In genomic region chr7:66950763-66951162, GRCh38 we compare ENCODE assay signal across 20 cellular contexts. TPM values are rescaled to one million over a fixed set of nuclear protein-coding genes. Genes with fewer than 3 reads are reported as not detected.
DNase-seq lines count a peak whose midpoint lies in the region; ATAC-seq and TF ChIP-seq lines count a peak whose summit lies in the region.
"Had no signal": no experiment of that assay in that cellular context is flagged by ENCODE, and none has a peak within 500 bp of the region (broad histone marks: within the 10 kb centered on the region; RNA-seq: fewer than 3 reads in every experiment).

No MANE protein-coding gene starts in this region.

- H3K27ac Mint-ChIP-seq in H9 = peak overlapping the region in 1 of 3 experiments; percentile 55; a peak in 1 of 7 replicates
- H3K27ac Mint-ChIP-seq in activated CD8-positive, alpha-beta T cell treated with anti-CD3 and anti-CD28 coated beads, Interleukin-2, amount 10 ng/mL, durations not matched to agents 7 days and 5 days = no peak overlapping the region
- H3K27ac Mint-ChIP-seq: activated CD4-positive, alpha-beta T cell treated with anti-CD3 and anti-CD28 coated beads for 36 hours; activated naive CD4-positive, alpha-beta T cell treated with anti-CD3 and anti-CD28 coated beads, Interleukin-2, amount 10 ng/mL, durations not matched to agents 7 days and 5 days had no signal

- DNase-seq in H9 = no peak
- peak in 52 of 58 donors; percentile 7 to 79 (median 52) for DNase-seq in anterior cingulate cortex (lab: John Stamatoyannopoulos, UW)
- peak; percentile 74 for DNase-seq in globus pallidus (ENCODE audit: low spot score)
- peak; percentile 46 for DNase-seq in pulmonary artery endothelial cell (ENCODE audit: low read depth, low spot score)
- DNase-seq in activated CD8-positive, alpha-beta T cell treated with anti-CD3 and anti-CD28 coated beads, Interleukin-2, amount 10 ng/mL, durations not matched to agents 7 days and 5 days = no peak
- no peak for DNase-seq in DMS114 treated with DMSO at 0.1 percent for 48 hours (lab: John Stamatoyannopoulos, UW; ENCODE audit: unreplicated experiment)
- DNase-seq: activated CD4-positive, alpha-beta T cell treated with anti-CD3 and anti-CD28 coated beads for 36 hours; activated naive CD4-positive, alpha-beta T cell treated with anti-CD3 and anti-CD28 coated beads, Interleukin-2, amount 10 ng/mL, durations not matched to agents 7 days and 5 days; Calu3; heart right ventricle; KG1; kidney glomerular epithelial cell; NCI-H1417 treated with DMSO at 0.1 percent for 48 hours; NCI-H345; pancreas; stimulated activated CD4-positive, alpha-beta T cell treated with anti-CD3 and anti-CD28 coated beads, Interleukin-12 subunit alpha, Interleukin-12 subunit beta, amount 100 ng/mL, for 4 hours; T-helper 9 cell had no signal

- ATAC-seq in activated CD8-positive, alpha-beta T cell treated with anti-CD3 and anti-CD28 coated beads, Interleukin-2, amount 10 ng/mL, durations not matched to agents 7 days and 5 days = no peak
- ATAC-seq in GM21576 (IDR thresholded peaks at IDR 0.05; ENCODE audit: unreplicated experiment) = no peak
- no peak for ATAC-seq in GM21526 (IDR thresholded peaks at IDR 0.05; ENCODE audit: low FRiP score, unreplicated experiment)
- ATAC-seq: activated CD4-positive, alpha-beta T cell treated with anti-CD3 and anti-CD28 coated beads for 36 hours; heart right ventricle; pancreas had no signal

- POLR2A ChIA-PET in activated CD8-positive, alpha-beta T cell treated with anti-CD3 and anti-CD28 coated beads, Interleukin-2, amount 10 ng/mL, durations not matched to agents 7 days and 5 days (lab: Charles Lee) = no interaction called here

- H3K36me3 Mint-ChIP-seq in H9 (ENCODE audit: insufficient read depth in 1 of 3, low read depth in 3 of 3) = peaks cover 16 to 67% (median 53%) of the 10 kb centered on the region in 3 experiments; a peak in 6 of 7 replicates
- peaks cover 44% of the 10 kb centered on the region for H3K36me3 Mint-ChIP-seq in activated CD8-positive, alpha-beta T cell treated with anti-CD3 and anti-CD28 coated beads, Interleukin-2, amount 10 ng/mL, durations not matched to agents 7 days and 5 days (ENCODE audit: low read depth)

- H3T11ph ChIP-seq in H9 (ENCODE audit: low read length) = no peak overlapping the region

- H4K5ac ChIP-seq in H9 (ENCODE audit: insufficient read length, low read depth, low read length) = no peak overlapping the region

- H3K18ac ChIP-seq in H9 (ENCODE audit: insufficient read length, low read depth, low read length) = no peak overlapping the region

- H3K4me1 Mint-ChIP-seq in H9 = 0 out of 4 replicates have a peak, but pooled peaks cover 0 to 2% of the 10 kb centered on the region in 2 experiments
- H3K4me1 Mint-ChIP-seq in activated CD8-positive, alpha-beta T cell treated with anti-CD3 and anti-CD28 coated beads, Interleukin-2, amount 10 ng/mL, durations not matched to agents 7 days and 5 days (ENCODE audit: low read depth) = no peaks in the 10 kb centered on the region
- H3K4me1 Mint-ChIP-seq: activated naive CD4-positive, alpha-beta T cell treated with anti-CD3 and anti-CD28 coated beads, Interleukin-2, amount 10 ng/mL, durations not matched to agents 7 days and 5 days; central memory CD8-positive, alpha-beta T cell had no signal

- no peak overlapping the region for H4K91ac ChIP-seq in H9 (ENCODE audit: insufficient read length, low read depth, low read length)

- WGBS in H9 (ENCODE audit: extremely low coverage, insufficient read length, low lambda C conversion rate) = no CpG with 5 or more reads among the region's 8 CpGs

- no peaks in the 10 kb centered on the region for H3K9me3 ChIP-seq in H9 (ENCODE audit: control insufficient read depth, low read depth, low read length)
- H3K9me3 ChIP-seq: heart right ventricle, pancreas had no signal

- no peak overlapping the region for H2BK12ac ChIP-seq in H9 (ENCODE audit: insufficient read length, low read depth, low read length)

- no peak overlapping the region for H3K4me3 Mint-ChIP-seq in H9
- H3K4me3 Mint-ChIP-seq in activated CD8-positive, alpha-beta T cell treated with anti-CD3 and anti-CD28 coated beads, Interleukin-2, amount 10 ng/mL, durations not matched to agents 7 days and 5 days = no peak overlapping the region
- H3K4me3 Mint-ChIP-seq: activated CD4-positive, alpha-beta T cell treated with anti-CD3 and anti-CD28 coated beads for 36 hours; activated naive CD4-positive, alpha-beta T cell treated with anti-CD3 and anti-CD28 coated beads, Interleukin-2, amount 10 ng/mL, durations not matched to agents 7 days and 5 days; central memory CD8-positive, alpha-beta T cell had no signal

- H3K4ac ChIP-seq in H9 (ENCODE audit: low read depth, low read length) = no peak overlapping the region

- no peak overlapping the region for H2BK120ac ChIP-seq in H9 (ENCODE audit: low read depth, low read length, poor library complexity, severe bottlenecking)

- H4K8ac ChIP-seq in H9 (replicated peaks; ENCODE audit: insufficient read length, low read depth, low read length) = peak overlapping the region; percentile 6

- H3K4me1 ChIP-seq in H9 (ENCODE audit: insufficient read depth, low read length) = no peaks in the 10 kb centered on the region
- H3K4me1 ChIP-seq: pancreas had no signal

- H3K27me3 ChIP-seq in H9 (ENCODE audit: insufficient read depth, low read length) = no peaks in the 10 kb centered on the region
- H3K27me3 ChIP-seq: heart right ventricle, pancreas had no signal

- no peak overlapping the region for H3K4me2 ChIP-seq in H9 (ENCODE audit: insufficient read depth, insufficient read length, low read length)

- no peaks in the 10 kb centered on the region for H3K9me3 Mint-ChIP-seq in H9
- no peaks in the 10 kb centered on the region for H3K9me3 Mint-ChIP-seq in activated CD8-positive, alpha-beta T cell treated with anti-CD3 and anti-CD28 coated beads, Interleukin-2, amount 10 ng/mL, durations not matched to agents 7 days and 5 days (ENCODE audit: insufficient read depth)
- H3K9me3 Mint-ChIP-seq: activated naive CD4-positive, alpha-beta T cell treated with anti-CD3 and anti-CD28 coated beads, Interleukin-2, amount 10 ng/mL, durations not matched to agents 7 days and 5 days; central memory CD8-positive, alpha-beta T cell had no signal

- H2BK20ac ChIP-seq in H9 (ENCODE audit: low read depth, low read length, poor library complexity, severe bottlenecking) = no peak overlapping the region

- H3K79me2 ChIP-seq in H9 (ENCODE audit: insufficient read depth, low read length) = no peaks in the 10 kb centered on the region

- no peak overlapping the region for H2BK15ac ChIP-seq in H9 (ENCODE audit: low read depth, low read length)

- H3K79me1 ChIP-seq in H9 (ENCODE audit: insufficient read depth, low read depth, low read length, poor library complexity, severe bottlenecking) = peaks cover 2% of the 10 kb centered on the region

- no peaks in the 10 kb centered on the region for H3K27me3 Mint-ChIP-seq in H9 (ENCODE audit: low read depth)
- H3K27me3 Mint-ChIP-seq in activated CD8-positive, alpha-beta T cell treated with anti-CD3 and anti-CD28 coated beads, Interleukin-2, amount 10 ng/mL, durations not matched to agents 7 days and 5 days (ENCODE audit: low read depth) = no peaks in the 10 kb centered on the region
- H3K27me3 Mint-ChIP-seq: activated CD4-positive, alpha-beta T cell treated with anti-CD3 and anti-CD28 coated beads for 36 hours; activated naive CD4-positive, alpha-beta T cell treated with anti-CD3 and anti-CD28 coated beads, Interleukin-2, amount 10 ng/mL, durations not matched to agents 7 days and 5 days; central memory CD8-positive, alpha-beta T cell had no signal

- no peaks in the 10 kb centered on the region for H3K23me2 ChIP-seq in H9 (ENCODE audit: insufficient read length, low read depth, low read length, poor library complexity, severe bottlenecking)

- H2BK5ac ChIP-seq in H9 (ENCODE audit: insufficient read length, low read length) = no peak overlapping the region

- no peak overlapping the region for H3K9ac ChIP-seq in H9 (ENCODE audit: extremely low read depth, insufficient read length, low read length)

- H3K23ac ChIP-seq in H9 (ENCODE audit: insufficient read length, low read depth, low read length) = no peak overlapping the region

- no peak for TF ChIP-seq CTCF in H9 (conservative IDR thresholded peaks at IDR 0.05)

- H3K27ac ChIP-seq in H9 (ENCODE audit: insufficient read length, low read depth, low read length) = no peak overlapping the region
- H3K27ac ChIP-seq: heart right ventricle, pancreas had no signal

- H4K20me1 ChIP-seq in H9 (ENCODE audit: control insufficient read depth, insufficient read depth, insufficient read length) = no peaks in the 10 kb centered on the region

- no peak overlapping the region for H2AK5ac ChIP-seq in H9 (ENCODE audit: insufficient read length, low read length)

- CTCF ChIA-PET in activated CD8-positive, alpha-beta T cell treated with anti-CD3 and anti-CD28 coated beads, Interleukin-2, amount 10 ng/mL, durations not matched to agents 7 days and 5 days (lab: Charles Lee) = no interaction called here

- H2AFZ ChIP-seq in H9 (ENCODE audit: low read length) = no peak overlapping the region

- no peak overlapping the region for H3K56ac ChIP-seq in H9 (ENCODE audit: insufficient read length, low read depth, low read length)

- H3K14ac ChIP-seq in H9 (ENCODE audit: insufficient read depth, low read length) = no peak overlapping the region

RNA-seq across cellular contexts. Expression of gene TMEM248, which starts 29.7 kb away (rescaled TPM):
- total RNA-seq in H9 (2021) (74.2 and 74.4 TPM in 2 replicates), pulmonary artery endothelial cell (79.1 and 114 TPM in 2 replicates)
- total RNA-seq in activated CD8-positive, alpha-beta T cell treated with anti-CD3 and anti-CD28 coated beads, Interleukin-2, amount 10 ng/mL, durations not matched to agents 7 days and 5 days = 10 to 100 TPM; 80.0 to 91.4 TPM

RNA-seq across cellular contexts. Expression of gene SBDS, which starts 44.6 kb away (rescaled TPM):
- total RNA-seq in H9 (2021) (37.8 and 38.5 TPM in 2 replicates), pulmonary artery endothelial cell (72.1 and 105 TPM in 2 replicates)
- 10 to 100 TPM; 40.1 to 40.8 TPM for total RNA-seq in activated CD8-positive, alpha-beta T cell treated with anti-CD3 and anti-CD28 coated beads, Interleukin-2, amount 10 ng/mL, durations not matched to agents 7 days and 5 days

RNA-seq across cellular contexts. Expression of gene TYW1, which starts 45.9 kb away (rescaled TPM):
- total RNA-seq in H9 (2021) = 21.9 and 22.3 TPM in 2 replicates
- 14.6 and 21.1 TPM in 2 replicates for total RNA-seq in pulmonary artery endothelial cell
- total RNA-seq in activated CD8-positive, alpha-beta T cell treated with anti-CD3 and anti-CD28 coated beads, Interleukin-2, amount 10 ng/mL, durations not matched to agents 7 days and 5 days = 10 to 100 TPM; 16.1 to 17.8 TPM

Comparison
In these comparisons a context has a peak if more than half of its experiments do, and no peak if none do; other contexts are left out.
1. DNase-seq: peak in anterior cingulate cortex (52 of 58), globus pallidus (single experiment) and pulmonary artery endothelial cell (single experiment); none in H9 (single experiment), activated CD8-positive, alpha-beta T cell treated with anti-CD3 and anti-CD28 coated beads, Interleukin-2, amount 10 ng/mL, durations not matched to agents 7 days and 5 days (single experiment) and DMS114 treated with DMSO at 0.1 percent for 48 hours (single experiment).